Comparison of ENCODE assay signal across 8 cellular contexts in genomic region chr16:86554917-86555762, GRCh38. TPM values are rescaled to one million over a fixed set of nuclear protein-coding genes. Genes with fewer than 3 reads are reported as not detected.
DNase-seq lines count a peak whose midpoint lies in the region; ATAC-seq and TF ChIP-seq lines count a peak whose summit lies in the region.

A gene with protein sequence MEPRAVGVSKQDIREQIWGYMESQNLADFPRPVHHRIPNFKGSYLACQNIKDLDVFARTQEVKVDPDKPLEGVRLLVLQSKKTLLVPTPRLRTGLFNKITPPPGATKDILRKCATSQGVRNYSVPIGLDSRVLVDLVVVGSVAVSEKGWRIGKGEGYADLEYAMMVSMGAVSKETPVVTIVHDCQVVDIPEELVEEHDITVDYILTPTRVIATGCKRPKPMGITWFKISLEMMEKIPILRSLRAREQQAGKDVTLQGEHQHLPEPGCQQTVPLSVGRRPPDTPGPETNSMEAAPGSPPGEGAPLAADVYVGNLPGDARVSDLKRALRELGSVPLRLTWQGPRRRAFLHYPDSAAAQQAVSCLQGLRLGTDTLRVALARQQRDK (minus strand): TSS chr16:86555235. CDS start chr16:86555184, 51 bp downstream.

- peak; percentile 89 for DNase-seq in EH (ENCODE audit: low read depth)
- peak; percentile 93 for DNase-seq in GM23338 (ENCODE audit: low spot score)
- peak; percentile 87 for DNase-seq in LHCN-M2 (ENCODE audit: low read depth)
- DNase-seq in RPMI8226, result peak; percentile 88
- peak; percentile 90 for DNase-seq in fibroblast of peridontal ligament (ENCODE audit: extremely low read depth)
- peak; percentile 99 for DNase-seq in natural killer cell
- peak; percentile 84 to 96 (median 94) for DNase-seq in stimulated activated naive CD4-positive, alpha-beta T cell (lab: John Stamatoyannopoulos, UW)

- peak within 1 kb of the TSS; percentile 94 for H3K4me3 Mint-ChIP-seq in GM23338
- peak within 1 kb of the TSS; percentile 89 for H3K4me3 Mint-ChIP-seq in activated T-helper 17 cell treated with anti-CD3 and anti-CD28 coated beads, Interleukin-2, amount 50 U/mL, for 72 hours
- H3K4me3 Mint-ChIP-seq in natural killer cell, result peak within 1 kb of the TSS; percentile 95

- H3K4me3 ChIP-seq in GM23338, result peak within 1 kb of the TSS; percentile 88

- peaks cover 2% of the 10 kb centered on the region; the same call in 1 of the 2 replicates for H3K9me2 ChIP-seq in GM23338 (ENCODE audit: insufficient read depth)

- no peaks in the 10 kb centered on the region for H3F3A ChIP-seq in GM23338 (replicated peaks; ENCODE audit: low read depth)

- H2AFZ ChIP-seq in GM23338, result peak within 1 kb of the TSS; percentile 93

- H3K27ac ChIP-seq in GM23338 (ENCODE audit: low read depth), result peak within 1 kb of the TSS; percentile 50; the same call in 1 of the 2 replicates

- no peaks in the 10 kb centered on the region for H3K79me2 ChIP-seq in GM23338 (replicated peaks; ENCODE audit: insufficient read depth)

- H3K4me1 Mint-ChIP-seq in GM23338 (peaks cover 6% of the 10 kb centered on the region), natural killer cell (peaks cover 20 to 26% of the 10 kb centered on the region in 2 donors)
- no peaks in the 10 kb centered on the region for H3K4me1 Mint-ChIP-seq in activated T-helper 17 cell treated with anti-CD3 and anti-CD28 coated beads, Interleukin-2, amount 50 U/mL, for 72 hours

- peaks cover 6% of the 10 kb centered on the region; the same call in 2 of the 3 replicates for H3K36me3 Mint-ChIP-seq in GM23338 (ENCODE audit: low read depth)
- H3K36me3 Mint-ChIP-seq in activated T-helper 17 cell treated with anti-CD3 and anti-CD28 coated beads, Interleukin-2, amount 50 U/mL, for 72 hours (ENCODE audit: low read depth), result peaks cover 38% of the 10 kb centered on the region
- no peaks in the 10 kb centered on the region for H3K36me3 Mint-ChIP-seq in natural killer cell

- no peaks in the 10 kb centered on the region for H3K4me1 ChIP-seq in GM23338 (ENCODE audit: insufficient read depth)

- no peaks in the 10 kb centered on the region for H4K20me1 ChIP-seq in GM23338 (replicated peaks; ENCODE audit: insufficient read depth)

- H3K9me3 Mint-ChIP-seq in GM23338 (peaks cover 5% of the 10 kb centered on the region; the same call in 1 of the 3 replicates), natural killer cell (no peaks in the 10 kb centered on the region)
- no peaks in the 10 kb centered on the region for H3K9me3 Mint-ChIP-seq in activated T-helper 17 cell treated with anti-CD3 and anti-CD28 coated beads, Interleukin-2, amount 50 U/mL, for 72 hours

- peak; percentile 92 for ATAC-seq in GM23338
- ATAC-seq in activated T-helper 17 cell treated with anti-CD3 and anti-CD28 coated beads, Interleukin-2, amount 50 U/mL, for 72 hours (replicated peaks), result peak; percentile 93
- ATAC-seq in natural killer cell, result peak; percentile 96 to 98 (median 96)

- H3K27me3 ChIP-seq in GM23338 (ENCODE audit: insufficient read depth), result no peaks in the 10 kb centered on the region

- TF ChIP-seq CTCF in GM23338 (conservative IDR thresholded peaks at IDR 0.05; ENCODE audit: low read depth in 2 of 2), result no peak
- TF ChIP-seq CTCF in natural killer cell (IDR thresholded peaks at IDR 0.05), result no peak

- intact Hi-C loops in natural killer cell (cut with micrococcal nuclease), result no loop called here

- H3K36me3 ChIP-seq in GM23338 (ENCODE audit: insufficient read depth), result peaks cover 4% of the 10 kb centered on the region; the same call in 1 of the 2 replicates

- peak within 1 kb of the TSS; percentile 87 for H3K4me2 ChIP-seq in GM23338

- H3K27ac Mint-ChIP-seq in GM23338 (peak within 1 kb of the TSS; percentile 97), natural killer cell (peak within 1 kb of the TSS; percentile 90 to 99)
- H3K27ac Mint-ChIP-seq in activated T-helper 17 cell treated with anti-CD3 and anti-CD28 coated beads, Interleukin-2, amount 50 U/mL, for 72 hours, result peak within 1 kb of the TSS; percentile 97

- peaks cover 12% of the 10 kb centered on the region for H3K27me3 Mint-ChIP-seq in GM23338 (ENCODE audit: insufficient read depth, low read depth, poor library complexity)
- H3K27me3 Mint-ChIP-seq in activated T-helper 17 cell treated with anti-CD3 and anti-CD28 coated beads, Interleukin-2, amount 50 U/mL, for 72 hours, result peaks cover 8% of the 10 kb centered on the region
- peaks cover 0 to 3% of the 10 kb centered on the region in 2 donors for H3K27me3 Mint-ChIP-seq in natural killer cell (ENCODE audit: low read depth in 2 of 2)

TF ChIP-seq in GM23338, 12 proteins besides CTCF, POLR2A, EP300 and RAD21:
- peak; percentile 100 for TF ChIP-seq CREB1 (CRISPR knock-in tag; IDR thresholded peaks at IDR 0.05; ENCODE audit: low read depth)
- TF ChIP-seq ETS1 (IDR thresholded peaks at IDR 0.05), result no peak
- peak; percentile 82 for TF ChIP-seq POLR2AphosphoS5 (IDR thresholded peaks at IDR 0.05; ENCODE audit: low read depth)

RNA-seq across cellular contexts. Expression of the gene that starts here (rescaled TPM):
- 8.1 and 12.6 TPM in 2 replicates for total RNA-seq in GM23338 (2014; rRNA removed; shearing (Covaris generic))
- 7.2 and 9.7 TPM in 2 replicates for polyA plus RNA-seq in GM23338 (2016; fragmentation: Nextera tagmentation; extraction: Ambion mirVana)
- total RNA-seq in LHCN-M2 (2014; rRNA removed), result 10.5 and 15.0 TPM in 2 replicates
- polyA plus RNA-seq in LHCN-M2 (2012), result 8.4 TPM
- 10 to 100 TPM; 17.1 to 19.3 TPM for total RNA-seq in activated T-helper 17 cell treated with anti-CD3 and anti-CD28 coated beads, Interleukin-2, amount 50 U/mL, for 72 hours
- 10 to 100 TPM; 14.3 to 22.0 (median 16.9) TPM for total RNA-seq in natural killer cell

Comparison
In these comparisons a context has a peak if more than half of its experiments do, and no peak if none do; other contexts are left out.
1. Peak in every context shown above with its lines: DNase-seq, ATAC-seq, H3K4me3 ChIP-seq and H3K27ac ChIP-seq.